In genomic region chr17:47802341-47803022, GRCh38 we compare ENCODE assay signal across 7 cellular contexts. TPM values are rescaled to one million over a fixed set of nuclear protein-coding genes. Genes with fewer than 3 reads are reported as not detected.
DNase-seq lines count a peak whose midpoint lies in the region; ATAC-seq and TF ChIP-seq lines count a peak whose summit lies in the region.

No MANE protein-coding gene starts in this region.

- no peaks in the 10 kb centered on the region for H3K4me1 Mint-ChIP-seq in T-cell

- TF ChIP-seq CTCF in GM12875 (IDR thresholded peaks at IDR 0.05; ENCODE audit: borderline replicate concordance, insufficient read depth, low read depth, low read length): peak; percentile 75

- H3K9me3 Mint-ChIP-seq in T-cell: no peaks in the 10 kb centered on the region

- H3K4me3 Mint-ChIP-seq in T-cell: no peak overlapping the region

- no peak overlapping the region for H3K4me3 ChIP-seq in GM12875 (ENCODE audit: low read depth, low read length)

- CTCF ChIA-PET in T-cell (lab: Charles Lee): interaction anchor here in 1 of 2 donors (1.6 kb wide), 1 partner anchor 25 kb away, joined by 3 read pairs; no protein-coding TSS in a partner anchor

- no peak overlapping the region for H3K27ac Mint-ChIP-seq in T-cell

- DNase-seq in NCI-H128 (lab: John Stamatoyannopoulos, UW; ENCODE audit: unreplicated experiment) (peak; percentile 18), T-cell (peak in 31 of 34 experiments; percentile 19 to 58 (median 51)), astrocyte of the hippocampus (ENCODE audit: low read depth, low spot score) (peak; percentile 58), kidney glomerular epithelial cell (lab: John Stamatoyannopoulos, UW) (peak; percentile 24)
- DNase-seq in stimulated activated CD4-positive, alpha-beta T cell treated with anti-CD3 and anti-CD28 coated beads, Interleukin-4, amount 100 ng/mL, for 4 hours: peak; percentile 52 to 60

- POLR2A ChIA-PET in T-cell (lab: Charles Lee): no interaction called here

- H3K36me3 Mint-ChIP-seq in T-cell: peaks cover 7% of the 10 kb centered on the region

- peaks cover 5 to 6% of the 10 kb centered on the region in 2 donors for H3K27me3 Mint-ChIP-seq in T-cell

- ATAC-seq in T-cell (replicated peaks in 1 of 4): peak; percentile 85 to 93 (median 86)
- ATAC-seq in HG02571 (IDR thresholded peaks at IDR 0.05; ENCODE audit: unreplicated experiment): no peak

RNA-seq across cellular contexts. Expression of gene OSBPL7, which starts 19.1 kb away (rescaled TPM):
- 10 to 100 TPM; 40.4 to 57.1 (median 43.9) TPM for total RNA-seq in T-cell

RNA-seq across cellular contexts. Expression of gene MRPL10, which starts 28.9 kb away (rescaled TPM):
- total RNA-seq in T-cell: 10 to 100 TPM; 34.1 to 60.1 (median 41.6) TPM

RNA-seq across cellular contexts. Expression of gene LRRC46, which starts 29.0 kb away (rescaled TPM):
- 1 to 10 TPM in 2 of 5 donors, under 1 TPM in 3; 0.20 to 1.0 (median 0.88) TPM for total RNA-seq in T-cell

RNA-seq across cellular contexts. Expression of gene SCRN2, which starts 38.6 kb away (rescaled TPM):
- total RNA-seq in T-cell: 10 to 100 TPM; 27.0 to 44.3 (median 40.6) TPM

RNA-seq across cellular contexts. Expression of gene SP6, which starts 48.5 kb away (rescaled TPM):
- total RNA-seq in T-cell: under 1 TPM; 0.10 to 0.26 (median 0.13) TPM
